In the genomic region with DNA sequence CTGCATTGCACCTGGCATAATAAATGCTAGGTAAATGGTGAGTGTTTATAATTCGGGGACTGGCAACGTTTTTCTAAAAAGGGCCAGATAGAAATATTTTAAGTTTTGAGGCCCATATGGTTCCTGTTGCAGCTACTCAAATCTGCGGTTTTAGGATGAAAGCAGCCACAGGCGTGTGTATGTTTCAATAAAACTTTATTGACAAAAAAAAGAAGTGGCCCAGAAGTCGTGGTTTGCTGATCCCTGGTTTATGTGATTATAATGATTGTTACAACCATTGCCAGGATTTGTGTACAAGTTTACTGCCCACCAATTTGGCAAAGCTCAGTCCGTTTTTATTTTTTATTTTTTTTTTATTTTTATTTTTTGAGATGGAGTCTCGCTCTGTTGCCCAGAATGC, we compare ENCODE assay signal across 29 cellular contexts.
"Had no signal": no experiment of that assay in that cellular context is flagged by ENCODE, and none has a peak within 500 bp of the region (broad histone marks: within the 10 kb centered on the region; RNA-seq: fewer than 3 reads in every experiment).

No MANE protein-coding gene starts in this region.

- DNase-seq: stimulated activated CD4-positive, alpha-beta T cell treated with anti-CD3 and anti-CD28 coated beads, Interleukin-2, amount 100 ng/mL, for 48 hours; stimulated activated CD4-positive, alpha-beta T cell treated with anti-CD3 and anti-CD28 coated beads, Interleukin-4, amount 100 ng/mL, for 1 hour; stimulated activated CD4-positive, alpha-beta T cell treated with anti-CD3 and anti-CD28 coated beads, Interleukin-4, amount 100 ng/mL, for 24 hours; stimulated activated CD4-positive, alpha-beta T cell treated with anti-CD3 and anti-CD28 coated beads, Interleukin-4, amount 100 ng/mL, for 4 hours; stimulated activated CD8-positive, alpha-beta memory T cell treated with anti-CD3 and anti-CD28 coated beads, Interleukin-4, amount 100 ng/mL, for 48 hours; stimulated activated naive B cell treated with anti-CD40 and anti-IgM and Interleukin-4, amounts not matched to agents 10 μg/mL and 1 μg/mL and 100 μg/mL, for 72 hours; stimulated activated naive CD4-positive, alpha-beta T cell; stimulated activated naive CD4-positive, alpha-beta T cell treated with Interleukin-2 at 50 U/mL for 16 hours; stimulated activated naive CD8-positive, alpha-beta T cell treated with anti-CD3 and anti-CD28 coated beads, Interleukin-15, amount 100 ng/mL, for 72 hours; stimulated activated naive CD8-positive, alpha-beta T cell treated with anti-CD3 and anti-CD28 coated beads, Interleukin-15, Interleukin-2, amounts not matched to agents 100 U/mL and 50 U/mL, for 24 hours; stomach; substantia nigra; testis; thyroid gland; tibial artery; transverse colon; trophoblast cell; upper lobe of right lung; uterus had no signal

- H3K4me1 ChIP-seq: stomach, suprapubic skin, testis, thyroid gland, tibial artery, tibial nerve, transverse colon, upper lobe of left lung, upper lobe of right lung, uterus, vagina had no signal

- H3K36me3 Mint-ChIP-seq: stimulated activated effector memory CD8-positive, alpha-beta T cell treated with anti-CD3 and anti-CD28 coated beads, Interleukin-12 subunit alpha, Interleukin-12 subunit beta, amount 100 ng/mL, for 72 hours; stimulated activated memory B cell treated with anti-CD40 and anti-IgM and Interleukin-4, amounts not matched to agents 10 μg/mL and 1 μg/mL and 100 μg/mL, for 72 hours; stimulated activated naive B cell treated with anti-CD40 and anti-IgM and Interleukin-4, amounts not matched to agents 10 μg/mL and 1 μg/mL and 100 μg/mL, for 72 hours; type B pancreatic cell had no signal

- H3K27me3 ChIP-seq: testis, thyroid gland, tibial artery, tibial nerve, upper lobe of left lung, upper lobe of right lung, uterus, vagina had no signal

- H3K4me3 Mint-ChIP-seq: stimulated activated effector memory CD8-positive, alpha-beta T cell treated with anti-CD3 and anti-CD28 coated beads, Interleukin-12 subunit alpha, Interleukin-12 subunit beta, amount 100 ng/mL, for 72 hours; stimulated activated memory B cell treated with anti-CD40 and anti-IgM and Interleukin-4, amounts not matched to agents 10 μg/mL and 1 μg/mL and 100 μg/mL, for 72 hours; stimulated activated naive B cell treated with anti-CD40 and anti-IgM and Interleukin-4, amounts not matched to agents 10 μg/mL and 1 μg/mL and 100 μg/mL, for 72 hours; stimulated activated naive CD8-positive, alpha-beta T cell treated with anti-CD3 and anti-CD28 coated beads, Interleukin-15, amount 100 ng/mL, for 72 hours; stimulated activated naive CD8-positive, alpha-beta T cell treated with anti-CD3 and anti-CD28 coated beads, Interleukin-15, Interleukin-2, amounts not matched to agents 100 ng/mL and 50 ng/mL, for 24 hours; type B pancreatic cell had no signal

- H3K9me3 Mint-ChIP-seq: stimulated activated effector memory CD8-positive, alpha-beta T cell treated with anti-CD3 and anti-CD28 coated beads, Interleukin-12 subunit alpha, Interleukin-12 subunit beta, amount 100 ng/mL, for 72 hours; stimulated activated memory B cell treated with anti-CD40 and anti-IgM and Interleukin-4, amounts not matched to agents 10 μg/mL and 1 μg/mL and 100 μg/mL, for 72 hours; stimulated activated naive B cell treated with anti-CD40 and anti-IgM and Interleukin-4, amounts not matched to agents 10 μg/mL and 1 μg/mL and 100 μg/mL, for 72 hours; stimulated activated naive CD8-positive, alpha-beta T cell treated with anti-CD3 and anti-CD28 coated beads, Interleukin-15, amount 100 ng/mL, for 72 hours; stimulated activated naive CD8-positive, alpha-beta T cell treated with anti-CD3 and anti-CD28 coated beads, Interleukin-15, Interleukin-2, amounts not matched to agents 100 ng/mL and 50 ng/mL, for 24 hours; type B pancreatic cell had no signal

- H3K4me3 ChIP-seq: stomach, suprapubic skin, testis, thoracic aorta, thyroid gland, tibial artery, tibial nerve, transverse colon, upper lobe of left lung, upper lobe of right lung, uterus, vagina had no signal

- H3K9me3 ChIP-seq: suprapubic skin, testis, thoracic aorta, thyroid gland, tibial artery, tibial nerve, transverse colon, upper lobe of left lung, upper lobe of right lung, uterus, vagina had no signal

- H3K27ac Mint-ChIP-seq: stimulated activated effector memory CD8-positive, alpha-beta T cell treated with anti-CD3 and anti-CD28 coated beads, Interleukin-12 subunit alpha, Interleukin-12 subunit beta, amount 100 ng/mL, for 72 hours; stimulated activated memory B cell treated with anti-CD40 and anti-IgM and Interleukin-4, amounts not matched to agents 10 μg/mL and 1 μg/mL and 100 μg/mL, for 72 hours; stimulated activated naive B cell treated with anti-CD40 and anti-IgM and Interleukin-4, amounts not matched to agents 10 μg/mL and 1 μg/mL and 100 μg/mL, for 72 hours; stimulated activated naive CD8-positive, alpha-beta T cell treated with anti-CD3 and anti-CD28 coated beads, Interleukin-15, amount 100 ng/mL, for 72 hours; stimulated activated naive CD8-positive, alpha-beta T cell treated with anti-CD3 and anti-CD28 coated beads, Interleukin-15, Interleukin-2, amounts not matched to agents 100 ng/mL and 50 ng/mL, for 24 hours; type B pancreatic cell had no signal

- H3K36me3 ChIP-seq: stomach, suprapubic skin, thoracic aorta, thyroid gland, tibial artery, tibial nerve, transverse colon, upper lobe of left lung, upper lobe of right lung, uterus, vagina had no signal

- FAIRE-seq: urothelium cell line had no signal

- H3K4me1 Mint-ChIP-seq: stimulated activated effector memory CD8-positive, alpha-beta T cell treated with anti-CD3 and anti-CD28 coated beads, Interleukin-12 subunit alpha, Interleukin-12 subunit beta, amount 100 ng/mL, for 72 hours; stimulated activated memory B cell treated with anti-CD40 and anti-IgM and Interleukin-4, amounts not matched to agents 10 μg/mL and 1 μg/mL and 100 μg/mL, for 72 hours; stimulated activated naive CD8-positive, alpha-beta T cell treated with anti-CD3 and anti-CD28 coated beads, Interleukin-15, amount 100 ng/mL, for 72 hours had no signal

- H3K27me3 Mint-ChIP-seq: stimulated activated memory B cell treated with anti-CD40 and anti-IgM and Interleukin-4, amounts not matched to agents 10 μg/mL and 1 μg/mL and 100 μg/mL, for 72 hours; stimulated activated naive CD8-positive, alpha-beta T cell treated with anti-CD3 and anti-CD28 coated beads, Interleukin-15, amount 100 ng/mL, for 72 hours had no signal

- H3K27ac ChIP-seq: stomach, suprapubic skin, testis, thoracic aorta, thyroid gland, tibial artery, tibial nerve, transverse colon, upper lobe of left lung, upper lobe of right lung, uterus, vagina had no signal

- ATAC-seq: stimulated activated effector memory CD8-positive, alpha-beta T cell treated with anti-CD3 and anti-CD28 coated beads, Interleukin-12 subunit alpha, Interleukin-12 subunit beta, amount 100 ng/mL, for 72 hours; stimulated activated memory B cell treated with anti-CD40 and anti-IgM and Interleukin-4, amounts not matched to agents 10 μg/mL and 1 μg/mL and 100 μg/mL, for 72 hours; stimulated activated naive B cell treated with anti-CD40 and anti-IgM and Interleukin-4, amounts not matched to agents 10 μg/mL and 1 μg/mL and 100 μg/mL, for 72 hours; stimulated activated naive CD8-positive, alpha-beta T cell treated with anti-CD3 and anti-CD28 coated beads, Interleukin-15, amount 100 ng/mL, for 72 hours; stimulated activated naive CD8-positive, alpha-beta T cell treated with anti-CD3 and anti-CD28 coated beads, Interleukin-15, Interleukin-2, amounts not matched to agents 100 U/mL and 50 U/mL, for 24 hours; upper lobe of right lung had no signal
